In the genomic region with DNA sequence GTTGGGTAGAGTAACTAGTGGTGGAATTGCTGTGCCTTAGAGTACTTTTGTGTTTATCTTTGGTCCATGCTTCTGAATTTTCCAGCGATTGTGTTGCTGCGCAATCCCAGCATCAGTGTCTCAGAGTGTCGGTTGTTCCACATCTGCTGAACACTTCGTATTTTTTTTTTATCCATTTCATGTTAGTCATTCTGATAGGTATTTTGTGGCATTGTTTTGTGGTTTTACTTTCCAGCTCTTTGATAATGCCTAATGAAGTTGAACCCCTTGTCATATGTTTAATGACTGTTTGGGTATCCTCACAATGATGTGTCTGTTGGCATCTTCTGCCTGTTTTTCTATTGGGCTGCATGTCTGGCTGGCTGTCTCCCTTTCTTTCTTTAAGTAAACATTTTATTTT, we compare ENCODE assay signal across 16 cellular contexts. TPM values are rescaled to one million over a fixed set of nuclear protein-coding genes. Genes with fewer than 3 reads are reported as not detected.
DNase-seq lines count a peak whose midpoint lies in the region; ATAC-seq and TF ChIP-seq lines count a peak whose summit lies in the region.
"Had no signal": no experiment of that assay in that cellular context is flagged by ENCODE, and none has a peak within 500 bp of the region (broad histone marks: within the 10 kb centered on the region; RNA-seq: fewer than 3 reads in every experiment).

No MANE protein-coding gene starts in this region.

- H3K27me3 ChIP-seq in colonic mucosa = no peaks in the 10 kb centered on the region
- H3K27me3 ChIP-seq: heart right ventricle had no signal

- H3K4me3 Mint-ChIP-seq in HFFc6 (no peak overlapping the region), type B pancreatic cell (no peak overlapping the region)
- H3K4me3 Mint-ChIP-seq: activated T-helper 1 cell treated with anti-CD3 and anti-CD28 coated beads, Interleukin-12 subunit alpha, Interleukin-12 subunit beta, Interleukin-2, Interleukin-4 antibody, amounts not matched to agents 30 ng/mL and 10 ng/mL and 1 ng/mL, durations not matched to agents 14 hours and 24 hours and 36 hours; natural killer cell had no signal

- no peaks in the 10 kb centered on the region for H3K9me3 ChIP-seq in colonic mucosa
- H3K9me3 ChIP-seq: heart right ventricle had no signal

- no peak overlapping the region for H3K27ac ChIP-seq in colonic mucosa
- H3K27ac ChIP-seq: heart right ventricle had no signal

- DNase-seq in HFFc6 (peak; percentile 53), SW480 (ENCODE audit: low spot score) (peak; percentile 63), fibroblast of villous mesenchyme (ENCODE audit: low read depth) (peak; percentile 35), type B pancreatic cell (ENCODE audit: extremely low spot score, unreplicated experiment) (no peak), colonic mucosa (no peak), NCI-H146 (lab: John Stamatoyannopoulos, UW) (no peak)
- DNase-seq: DMS 273 treated with DMSO at 0.1 percent for 48 hours; heart right ventricle; natural killer cell; NCI-H2081 treated with DMSO at 0.1 percent for 48 hours; NCI-H524; stimulated activated CD8-positive, alpha-beta memory T cell treated with anti-CD3 and anti-CD28 coated beads, Interleukin-4, amount 100 ng/mL, for 48 hours; T-helper 9 cell had no signal

- ATAC-seq in GM21576 (IDR thresholded peaks at IDR 0.05; ENCODE audit: unreplicated experiment) = no peak
- ATAC-seq: activated CD4-positive, CD25-positive, alpha-beta regulatory T cell treated with anti-CD3 and anti-CD28 coated beads, Interleukin-2, amount 50 U/mL, for 24 hours; heart right ventricle; natural killer cell had no signal

- H3K36me3 ChIP-seq in colonic mucosa = no peaks in the 10 kb centered on the region
- H3K36me3 ChIP-seq: heart right ventricle had no signal

- peaks cover 22% of the 10 kb centered on the region for H3K4me1 Mint-ChIP-seq in HFFc6 (ENCODE audit: low read depth)
- peaks cover 16% of the 10 kb centered on the region for H3K4me1 Mint-ChIP-seq in type B pancreatic cell (ENCODE audit: unreplicated experiment)
- H3K4me1 Mint-ChIP-seq: natural killer cell had no signal

- H3K9me3 Mint-ChIP-seq in HFFc6 (no peaks in the 10 kb centered on the region), type B pancreatic cell (no peaks in the 10 kb centered on the region)
- H3K9me3 Mint-ChIP-seq: activated T-helper 1 cell treated with anti-CD3 and anti-CD28 coated beads, Interleukin-12 subunit alpha, Interleukin-12 subunit beta, Interleukin-2, Interleukin-4 antibody, amounts not matched to agents 30 ng/mL and 10 ng/mL and 1 ng/mL, durations not matched to agents 14 hours and 24 hours and 36 hours; natural killer cell had no signal

- no peak overlapping the region for H3K4me3 ChIP-seq in fibroblast of villous mesenchyme (ENCODE audit: low read depth, low read length)
- no peak overlapping the region for H3K4me3 ChIP-seq in colonic mucosa
- H3K4me3 ChIP-seq: heart right ventricle had no signal

- TF ChIP-seq CTCF in HFFc6 (IDR thresholded peaks at IDR 0.05) (no peak), fibroblast of villous mesenchyme (IDR thresholded peaks at IDR 0.05; ENCODE audit: insufficient read depth, low read depth, low read length) (no peak), type B pancreatic cell (conservative IDR thresholded peaks at IDR 0.05) (no peak), colonic mucosa (IDR thresholded peaks at IDR 0.05) (no peak)

- intact Hi-C loops in colonic mucosa (cut with DNase I) = no loop called here

- H3K27ac Mint-ChIP-seq in HFFc6 = no peak overlapping the region
- peak overlapping the region; percentile 73 for H3K27ac Mint-ChIP-seq in type B pancreatic cell
- H3K27ac Mint-ChIP-seq: activated T-helper 1 cell treated with anti-CD3 and anti-CD28 coated beads, Interleukin-12 subunit alpha, Interleukin-12 subunit beta, Interleukin-2, Interleukin-4 antibody, amounts not matched to agents 30 ng/mL and 10 ng/mL and 1 ng/mL, durations not matched to agents 14 hours and 24 hours and 36 hours; natural killer cell had no signal

- H3K9ac ChIP-seq in colonic mucosa (ENCODE audit: low read depth in 2 of 2, low read length in 2 of 2) = no peak overlapping the region

- H3K36me3 Mint-ChIP-seq in HFFc6 (ENCODE audit: low read depth) (no peaks in the 10 kb centered on the region), type B pancreatic cell (peaks cover 8% of the 10 kb centered on the region)
- H3K36me3 Mint-ChIP-seq: natural killer cell had no signal

- H3K4me1 ChIP-seq in colonic mucosa = no peaks in the 10 kb centered on the region
- H3K4me1 ChIP-seq: heart right ventricle had no signal

- peaks cover 2% of the 10 kb centered on the region; the same call in 1 of the 2 replicates for H3K27me3 Mint-ChIP-seq in HFFc6 (ENCODE audit: insufficient read depth)
- H3K27me3 Mint-ChIP-seq in type B pancreatic cell = no peaks in the 10 kb centered on the region

RNA-seq across cellular contexts. Expression of gene TUFT1, which starts 13.6 kb away (rescaled TPM):
- 10 to 100 TPM in 2 of 6 experiments, 1 to 10 TPM in 4; 6.5 to 20.2 (median 7.3) TPM for total RNA-seq in HFFc6 (2021; fragmentation: NEBNext Ultra II Directional; extraction: Animal tissue kit (Norgen Biotek cat#: 25700))
- 16.8 and 32.8 TPM in 2 replicates for total RNA-seq in fibroblast of villous mesenchyme
- total RNA-seq in type B pancreatic cell (ENCODE audit: low replicate concordance) = 15.5 and 34.7 TPM in 2 replicates
- total RNA-seq in colonic mucosa = 10 to 100 TPM; 25.5 to 40.6 TPM

RNA-seq across cellular contexts. Expression of gene CGN, which starts 42.5 kb away (rescaled TPM):
- under 1 TPM; 0.17 to 0.28 (median 0.21) TPM for total RNA-seq in HFFc6 (2021; fragmentation: NEBNext Ultra II Directional; extraction: Animal tissue kit (Norgen Biotek cat#: 25700))
- total RNA-seq in fibroblast of villous mesenchyme = under 0.01 TPM in 1 of 2 replicates, not detected in the other
- 29.0 and 52.8 TPM in 2 replicates for total RNA-seq in type B pancreatic cell (ENCODE audit: low replicate concordance)
- 100 to 1,000 TPM; 118 to 148 TPM for total RNA-seq in colonic mucosa

RNA-seq across cellular contexts. Expression of gene SNX27, which starts 58.2 kb away (rescaled TPM):
- 10 to 100 TPM; 29.2 to 31.8 (median 31.0) TPM for total RNA-seq in HFFc6 (2021; fragmentation: NEBNext Ultra II Directional; extraction: Animal tissue kit (Norgen Biotek cat#: 25700))
- 26.7 and 34.5 TPM in 2 replicates for total RNA-seq in fibroblast of villous mesenchyme
- 33.1 and 40.7 TPM in 2 replicates for total RNA-seq in type B pancreatic cell (ENCODE audit: low replicate concordance)
- total RNA-seq in colonic mucosa = 10 to 100 TPM; 28.7 to 32.0 TPM

Comparison
In these comparisons a context has a peak if more than half of its experiments do, and no peak if none do; other contexts are left out.
1. DNase-seq: peak in HFFc6 (single experiment), SW480 (single experiment) and fibroblast of villous mesenchyme (single experiment); none in type B pancreatic cell (single experiment), colonic mucosa (single experiment) and NCI-H146 (single experiment).
2. RNA of gene CGN, which starts 42.5 kb away (total RNA-seq): 118 to 148 TPM in colonic mucosa and 29.0 to 52.8 TPM in type B pancreatic cell; 0.17 to 0.28 TPM in HFFc6 and under 0.01 TPM in fibroblast of villous mesenchyme; every median in the first group is over 10 times any median in the second.